In genomic region chr22:26169312-26170111, GRCh38 we compare ENCODE assay signal across 8 cellular contexts. TPM values are rescaled to one million over a fixed set of nuclear protein-coding genes. Genes with fewer than 3 reads are reported as not detected.
DNase-seq lines count a peak whose midpoint lies in the region; ATAC-seq and TF ChIP-seq lines count a peak whose summit lies in the region.

TSS of gene SEZ6L (plus strand) at chr22:26169462. CDS start at chr22:26169670, 208 bp downstream.

- 0% methylated on average over 3 of the region's 92 CpGs; no CpG with 5 or more reads in 1 of the 2 donors for WGBS in gastroesophageal sphincter (ENCODE audit: low coverage in 1 of 2), 2 donors
- WGBS in ovary, 3 donors, result 1 to 2% (median 1%) methylated on average over 57 to 92 of the region's 92 CpGs

- intact Hi-C loops in ovary (cut with DNase I) (no loop called here), Caco-2 (cut with micrococcal nuclease; ENCODE audit: unreplicated experiment) (loop anchor here (5.0 kb wide), 1 partner anchor 163 kb away; no protein-coding TSS in a partner anchor)

- H3K27ac ChIP-seq in gastroesophageal sphincter, result no peak within 1 kb of the TSS
- no peak within 1 kb of the TSS for H3K27ac ChIP-seq in ovary

- H3K27me3 ChIP-seq in gastroesophageal sphincter (peaks cover 97% of the 10 kb centered on the region), ovary (no peaks in the 10 kb centered on the region), Caco-2 (replicated peaks; ENCODE audit: control insufficient read depth, insufficient read depth, low read length) (no peaks in the 10 kb centered on the region; the same call in 1 of the 2 replicates)

- H3K4me1 ChIP-seq in ES-I3 (ENCODE audit: insufficient read depth, low read length), result peaks cover 6% of the 10 kb centered on the region
- peaks cover 0 to 18% (median 11%) of the 10 kb centered on the region in 3 donors for H3K4me1 ChIP-seq in gastroesophageal sphincter
- no peaks in the 10 kb centered on the region for H3K4me1 ChIP-seq in ovary (ENCODE audit: insufficient read depth)
- H3K4me1 ChIP-seq in Caco-2, result no peaks in the 10 kb centered on the region

- H3K27ac Mint-ChIP-seq in Caco-2 (ENCODE audit: unreplicated experiment), result no peak within 1 kb of the TSS

- peak within 1 kb of the TSS; percentile 41; the same call in 1 of the 2 replicates for H3K9ac ChIP-seq in ES-I3 (ENCODE audit: low read depth, low read length)

- TF ChIP-seq POLR2A in gastroesophageal sphincter (IDR thresholded peaks at IDR 0.05) (no peak), ovary (IDR thresholded peaks at IDR 0.05) (no peak)

- ATAC-seq in gastroesophageal sphincter, result peak; percentile 22
- no peak for ATAC-seq in GM19452 (IDR thresholded peaks at IDR 0.05; ENCODE audit: unreplicated experiment)

- H3K4me3 Mint-ChIP-seq in Caco-2 (ENCODE audit: unreplicated experiment), result no peak within 1 kb of the TSS

- TF ChIP-seq EP300 in gastroesophageal sphincter (IDR thresholded peaks at IDR 0.05), result no peak
- no peak for TF ChIP-seq EP300 in ovary (IDR thresholded peaks at IDR 0.05)

- DNase-seq in NCI-H2227 treated with DMSO at 0.1 percent for 48 hours (lab: John Stamatoyannopoulos, UW), result peak; percentile 22
- peak in 3 of 5 donors; percentile 14 to 37 (median 28) for DNase-seq in ovary
- no peak for DNase-seq in A172 (ENCODE audit: low spot score)
- DNase-seq in Caco-2, result no peak
- DNase-seq in dermis blood vessel endothelial cell, result no peak

- BruUV-seq in Caco-2 (replicated peaks; lab: Mats Ljungman, UMichigan), result no TSS peak

- TF ChIP-seq CTCF in gastroesophageal sphincter (IDR thresholded peaks at IDR 0.05) (no peak), ovary (IDR thresholded peaks at IDR 0.05) (no peak), Caco-2 (IDR thresholded peaks at IDR 0.05; ENCODE audit: insufficient read depth in 1 of 2, low read depth in 1 of 2, low read length in 1 of 2, severe bottlenecking in 1 of 2, unreplicated experiment in 1 of 2) (no peak)

- no peaks in the 10 kb centered on the region for H3K4me1 Mint-ChIP-seq in Caco-2 (ENCODE audit: low read depth, unreplicated experiment)

- CTCF ChIA-PET in Caco-2 (lab: Charles Lee), result interaction anchor here (0.7 kb wide), 1 partner anchor 808 kb away, joined by 7 read pairs; no protein-coding TSS in a partner anchor

- H3K9me3 Mint-ChIP-seq in Caco-2 (ENCODE audit: unreplicated experiment), result no peaks in the 10 kb centered on the region

- H3K27me3 Mint-ChIP-seq in Caco-2 (ENCODE audit: insufficient read depth, unreplicated experiment), result peaks cover 9% of the 10 kb centered on the region

- H3K4me3 ChIP-seq in gastroesophageal sphincter (peak within 1 kb of the TSS; percentile 8 to 55), ovary (no peak within 1 kb of the TSS), Caco-2 (ENCODE audit: low read depth, low read length) (no peak within 1 kb of the TSS)

- POLR2A ChIA-PET in Caco-2 (lab: Charles Lee), result no interaction called here

- H3K9me3 ChIP-seq in ES-I3 (ENCODE audit: control insufficient read depth, insufficient read depth, low read length), result no peaks in the 10 kb centered on the region
- no peaks in the 10 kb centered on the region for H3K9me3 ChIP-seq in gastroesophageal sphincter
- no peaks in the 10 kb centered on the region for H3K9me3 ChIP-seq in ovary
- H3K9me3 ChIP-seq in Caco-2, result no peaks in the 10 kb centered on the region

- H3K36me3 Mint-ChIP-seq in Caco-2 (ENCODE audit: insufficient read depth, unreplicated experiment), result no peaks in the 10 kb centered on the region

- no peaks in the 10 kb centered on the region for H3K36me3 ChIP-seq in ES-I3 (ENCODE audit: insufficient read depth, low read length)
- H3K36me3 ChIP-seq in gastroesophageal sphincter, result no peaks in the 10 kb centered on the region
- no peaks in the 10 kb centered on the region for H3K36me3 ChIP-seq in ovary
- no peaks in the 10 kb centered on the region for H3K36me3 ChIP-seq in Caco-2 (ENCODE audit: control insufficient read depth, insufficient read depth, low read length)

RNA-seq across cellular contexts. Expression of gene SEZ6L, which starts in this region (rescaled TPM):
- total RNA-seq in gastroesophageal sphincter, result under 1 TPM; 0.12 to 0.47 (median 0.28) TPM
- total RNA-seq in ovary, result under 1 TPM in 4 of 7 donors, not detected in 3; 0.13 to 0.32 (median 0.21) TPM
- under 1 TPM; 0.10 to 0.12 TPM for polyA plus RNA-seq in ovary
- not detected in 2 replicates for total RNA-seq in A172 (2014; rRNA removed; shearing (Covaris generic))
- total RNA-seq in Caco-2 (2022), result not detected in 2 replicates
- not detected in 2 replicates for total RNA-seq in dermis blood vessel endothelial cell

Comparison
In these comparisons a context has a peak if more than half of its experiments do, and no peak if none do; other contexts are left out.
1. Peak in ATAC-seq and H3K4me3 ChIP-seq in gastroesophageal sphincter; RNA of the gene not detected or under 1 TPM.
2. Peak in DNase-seq in ovary; RNA of the gene not detected or under 1 TPM.